ENCODE assay signal across 16 cellular contexts in the genomic region with DNA sequence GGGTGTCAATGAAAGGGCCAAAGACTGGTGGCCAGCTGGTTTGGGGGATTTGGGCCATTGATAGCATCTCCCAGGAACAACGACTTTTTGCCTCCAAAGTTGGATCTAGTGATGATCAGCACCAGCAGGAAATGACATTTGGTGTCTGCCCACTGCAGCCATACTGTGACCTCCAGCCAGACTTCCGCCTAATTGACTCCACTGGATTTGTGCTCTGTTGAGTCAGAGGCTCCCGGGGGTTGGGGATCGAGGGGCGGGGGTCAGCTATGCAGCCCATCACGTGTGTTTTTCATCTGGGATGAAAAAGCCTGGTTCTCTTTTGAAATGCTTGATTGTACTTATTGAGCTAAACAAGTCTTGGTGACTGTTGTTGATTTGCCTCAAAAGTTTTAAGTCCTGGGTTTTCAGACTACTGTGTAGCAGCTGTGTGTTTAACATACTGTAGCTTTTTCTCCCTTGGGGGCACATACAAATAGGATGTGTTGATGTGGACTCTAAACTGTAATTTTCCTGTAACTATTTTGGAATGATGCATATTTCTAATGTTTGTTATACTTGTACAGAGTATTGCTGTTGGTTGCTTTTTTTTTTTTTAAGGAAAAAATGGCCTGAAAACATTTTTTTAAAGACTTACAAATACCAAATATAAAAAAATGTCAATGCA. TPM values are rescaled to one million over a fixed set of nuclear protein-coding genes. Genes with fewer than 3 reads are reported as not detected.
DNase-seq lines count a peak whose midpoint lies in the region; ATAC-seq and TF ChIP-seq lines count a peak whose summit lies in the region.
"Had no signal": no experiment of that assay in that cellular context is flagged by ENCODE, and none has a peak within 500 bp of the region (broad histone marks: within the 10 kb centered on the region; RNA-seq: fewer than 3 reads in every experiment).

No MANE protein-coding gene starts in this region.

- intact Hi-C loops in Right ventricle myocardium inferior (cut with DNase I) (loop anchor here (5.0 kb wide), 1 partner anchor 997 kb away; no protein-coding TSS in a partner anchor), cardiac septum (cut with DNase I) (no loop called here)

- H3K9me3 Mint-ChIP-seq in stimulated activated effector memory CD8-positive, alpha-beta T cell treated with anti-CD3 and anti-CD28 coated beads, Interleukin-12 subunit alpha, Interleukin-12 subunit beta, amount 100 ng/mL, for 72 hours, result no peaks in the 10 kb centered on the region
- H3K9me3 Mint-ChIP-seq: endodermal cell had no signal

- peak overlapping the region; percentile 52 to 65 for H3K27ac ChIP-seq in lung (ENCODE audit: low read depth in 1 of 2, low read length in 1 of 2)
- H3K27ac ChIP-seq: adrenal gland, right lobe of liver, testis, VCaP had no signal

- peaks cover 50% of the 10 kb centered on the region for H3K36me3 Mint-ChIP-seq in stimulated activated effector memory CD8-positive, alpha-beta T cell treated with anti-CD3 and anti-CD28 coated beads, Interleukin-12 subunit alpha, Interleukin-12 subunit beta, amount 100 ng/mL, for 72 hours

- peaks cover 10 to 13% of the 10 kb centered on the region in 2 donors for H3K4me1 ChIP-seq in lung (ENCODE audit: control insufficient read depth in 2 of 2, insufficient read depth in 2 of 2, low read length in 2 of 2)
- H3K4me1 ChIP-seq: right lobe of liver had no signal

- H3K4me1 Mint-ChIP-seq in stimulated activated effector memory CD8-positive, alpha-beta T cell treated with anti-CD3 and anti-CD28 coated beads, Interleukin-12 subunit alpha, Interleukin-12 subunit beta, amount 100 ng/mL, for 72 hours, result peaks cover 28% of the 10 kb centered on the region
- H3K4me1 Mint-ChIP-seq: endodermal cell had no signal

- ATAC-seq in Right ventricle myocardium inferior, result peak; percentile 29
- ATAC-seq in lung (ENCODE audit: insufficient read depth, low FRiP score), result no peak
- no peak for ATAC-seq in stimulated activated effector memory CD8-positive, alpha-beta T cell treated with anti-CD3 and anti-CD28 coated beads, Interleukin-12 subunit alpha, Interleukin-12 subunit beta, amount 100 ng/mL, for 72 hours

- peaks cover 0 to 4% of the 10 kb centered on the region in 2 donors for H3K36me3 ChIP-seq in lung (ENCODE audit: control insufficient read depth in 2 of 2, insufficient read depth in 2 of 2, low read length in 2 of 2)

- no peak overlapping the region for H3K27ac Mint-ChIP-seq in stimulated activated effector memory CD8-positive, alpha-beta T cell treated with anti-CD3 and anti-CD28 coated beads, Interleukin-12 subunit alpha, Interleukin-12 subunit beta, amount 100 ng/mL, for 72 hours
- H3K27ac Mint-ChIP-seq: endodermal cell had no signal

- DNase-seq in Right ventricle myocardium inferior (ENCODE audit: missing footprints) (no peak), cardiac septum (ENCODE audit: low spot score) (no peak), choroid plexus epithelial cell (ENCODE audit: low read depth) (peak; percentile 59), lung (ENCODE audit: low spot score) (no peak), NCI-H524 (lab: John Stamatoyannopoulos, UW) (no peak)
- no peak for DNase-seq in stimulated activated CD4-positive, alpha-beta T cell treated with anti-CD3 and anti-CD28 coated beads, Interleukin-1b, Interleukin-23, amount 100 ng/mL, for 48 hours
- no peak for DNase-seq in stimulated activated naive CD4-positive, alpha-beta T cell (lab: John Stamatoyannopoulos, UW)
- DNase-seq in stimulated activated effector memory CD8-positive, alpha-beta T cell treated with anti-CD3 and anti-CD28 coated beads, Interleukin-12 subunit alpha, Interleukin-12 subunit beta, amount 100 ng/mL, for 72 hours (ENCODE audit: low spot score in 2 of 2), result no peak
- DNase-seq: endodermal cell, NCI-H1417, NCI-H510A treated with DMSO at 0.1 percent for 48 hours, right lobe of liver, testis had no signal

- WGBS in lung, 2 donors, result 66 to 68% methylated on average over 6 of the region's 6 CpGs

- no peak overlapping the region for H3K4me3 Mint-ChIP-seq in stimulated activated effector memory CD8-positive, alpha-beta T cell treated with anti-CD3 and anti-CD28 coated beads, Interleukin-12 subunit alpha, Interleukin-12 subunit beta, amount 100 ng/mL, for 72 hours
- H3K4me3 Mint-ChIP-seq: endodermal cell had no signal

- H3K4me3 ChIP-seq in choroid plexus epithelial cell (ENCODE audit: low read depth, low read length) (no peak overlapping the region), lung (no peak overlapping the region)
- H3K4me3 ChIP-seq: adrenal gland, right lobe of liver, testis had no signal

- no peaks in the 10 kb centered on the region for H3K9me3 ChIP-seq in lung (ENCODE audit: control insufficient read depth in 2 of 2, insufficient read depth in 1 of 2, low read length in 1 of 2)
- H3K9me3 ChIP-seq: adrenal gland, right lobe of liver, testis had no signal

- TF ChIP-seq CTCF in choroid plexus epithelial cell (conservative IDR thresholded peaks at IDR 0.05; ENCODE audit: low read depth, low read length) (no peak), lung (IDR thresholded peaks at IDR 0.05; ENCODE audit: control extremely low read depth, extremely low read depth) (no peak)

- no peaks in the 10 kb centered on the region for H3K27me3 ChIP-seq in lung (ENCODE audit: control insufficient read depth, insufficient read depth)
- H3K27me3 ChIP-seq: adrenal gland, right lobe of liver, testis had no signal

RNA-seq across cellular contexts. Expression of a gene that starts 46.3 kb away (rescaled TPM):
- total RNA-seq in Right ventricle myocardium inferior (not detected), cardiac septum (not detected), lung (not detected)
- not detected for polyA plus RNA-seq in lung
- total RNA-seq: A172, adrenal gland, endodermal cell, right lobe of liver, testis had no signal
- polyA plus RNA-seq: adrenal gland had no signal
